9 cellular contexts compared by ENCODE assay signal in the genomic region with DNA sequence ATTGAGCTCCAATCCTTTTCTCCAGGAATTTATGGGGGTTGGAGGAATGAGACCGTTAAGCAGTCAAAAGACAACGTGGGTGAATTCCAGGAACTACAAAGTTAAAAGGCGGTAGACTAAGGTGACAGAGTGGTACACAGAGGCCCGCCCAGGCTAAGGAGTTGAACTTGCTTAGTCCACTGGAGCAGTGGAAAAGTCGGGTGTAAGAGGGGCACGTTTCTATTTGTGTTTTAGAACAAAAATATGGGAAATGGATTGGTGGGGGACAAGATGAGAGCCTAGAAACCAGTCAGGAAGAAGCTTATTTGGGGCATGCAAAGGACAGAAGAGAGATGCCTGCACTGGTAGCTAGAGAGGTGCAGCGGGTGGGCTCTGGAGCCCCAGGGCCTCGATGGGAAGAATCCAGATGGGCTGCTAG. TPM values are rescaled to one million over a fixed set of nuclear protein-coding genes. Genes with fewer than 3 reads are reported as not detected.
DNase-seq lines count a peak whose midpoint lies in the region; ATAC-seq, FAIRE-seq and TF ChIP-seq lines count a peak whose summit lies in the region.
"Had no signal": no experiment of that assay in that cellular context is flagged by ENCODE, and none has a peak within 500 bp of the region (broad histone marks: within the 10 kb centered on the region; RNA-seq: fewer than 3 reads in every experiment).

No MANE protein-coding gene starts in this region.

- DNase-seq in CD14-positive monocyte (ENCODE audit: low spot score): no peak
- peak; percentile 31 for DNase-seq in HuH-7 (ENCODE audit: low spot score)
- DNase-seq in astrocyte (ENCODE audit: low read depth): no peak
- no peak for DNase-seq in naive thymus-derived CD8-positive, alpha-beta T cell
- DNase-seq in foreskin keratinocyte: no peak
- no peak for DNase-seq in C1 segment of cervical spinal cord (lab: John Stamatoyannopoulos, UW)
- DNase-seq: stimulated activated CD4-positive, alpha-beta T cell treated with anti-CD3 and anti-CD28 coated beads, Interleukin-2, amount 100 ng/mL, for 24 hours had no signal

- H3K36me3 Mint-ChIP-seq in CD14-positive monocyte (no peaks in the 10 kb centered on the region), astrocyte (ENCODE audit: low read depth, unreplicated experiment) (no peaks in the 10 kb centered on the region)
- no peaks in the 10 kb centered on the region for H3K36me3 Mint-ChIP-seq in naive thymus-derived CD8-positive, alpha-beta T cell

- peaks cover 28% of the 10 kb centered on the region for H3K4me1 Mint-ChIP-seq in CD14-positive monocyte
- peaks cover 3% of the 10 kb centered on the region for H3K4me1 Mint-ChIP-seq in astrocyte (ENCODE audit: low read depth, unreplicated experiment)
- peaks cover 6 to 20% (median 15%) of the 10 kb centered on the region in 4 donors for H3K4me1 Mint-ChIP-seq in naive thymus-derived CD8-positive, alpha-beta T cell

- no peak for FAIRE-seq in astrocyte (lab: Jason Lieb, UNC)

- H3K4me1 ChIP-seq in astrocyte (ENCODE audit: insufficient read depth, low read length) (peaks cover 5% of the 10 kb centered on the region), foreskin keratinocyte (no peaks in the 10 kb centered on the region)

- H3K36me3 ChIP-seq in astrocyte (ENCODE audit: insufficient read depth, low read length): no peaks in the 10 kb centered on the region

- H3K9me3 Mint-ChIP-seq in CD14-positive monocyte: peaks cover 0 to 2% (median 0%) of the 10 kb centered on the region in 7 donors
- H3K9me3 Mint-ChIP-seq in astrocyte (ENCODE audit: unreplicated experiment): no peaks in the 10 kb centered on the region
- H3K9me3 Mint-ChIP-seq in naive thymus-derived CD8-positive, alpha-beta T cell: peaks cover 0 to 1% (median 0%) of the 10 kb centered on the region in 9 donors

- no peaks in the 10 kb centered on the region for H4K20me1 ChIP-seq in astrocyte (ENCODE audit: insufficient read depth, low read length)

- POLR2A ChIA-PET in naive thymus-derived CD8-positive, alpha-beta T cell (lab: Charles Lee): interaction anchor here (1.2 kb wide), 1 partner anchor 124 kb away, joined by 4 read pairs; no protein-coding TSS in a partner anchor

- H3K79me2 ChIP-seq in astrocyte (ENCODE audit: insufficient read depth, low read length): peaks cover 32% of the 10 kb centered on the region

- intact Hi-C loops in CD14-positive monocyte (cut with micrococcal nuclease): no loop called here

- no peak for ATAC-seq in naive thymus-derived CD8-positive, alpha-beta T cell
- no peak for ATAC-seq in foreskin keratinocyte
- ATAC-seq in HG03039 (IDR thresholded peaks at IDR 0.05; ENCODE audit: unreplicated experiment): no peak
- ATAC-seq in HG02840 (IDR thresholded peaks at IDR 0.05; ENCODE audit: low FRiP score, unreplicated experiment): no peak

- H2AFZ ChIP-seq in astrocyte (ENCODE audit: low read depth, low read length): peak overlapping the region; percentile 97

- H3K27ac ChIP-seq in astrocyte (ENCODE audit: low read depth, low read length) (no peak overlapping the region), foreskin keratinocyte (no peak overlapping the region)

- H3K9me3 ChIP-seq in astrocyte (ENCODE audit: insufficient read depth, low read depth, low read length): no peaks in the 10 kb centered on the region

- peak overlapping the region; percentile 83 to 90 for H3K4me3 Mint-ChIP-seq in CD14-positive monocyte
- H3K4me3 Mint-ChIP-seq in astrocyte (ENCODE audit: unreplicated experiment): peak overlapping the region; percentile 84
- peak overlapping the region; percentile 65 to 85 (median 82) for H3K4me3 Mint-ChIP-seq in naive thymus-derived CD8-positive, alpha-beta T cell

- H3K27me3 ChIP-seq in astrocyte (ENCODE audit: insufficient read depth, low read length) (no peaks in the 10 kb centered on the region), foreskin keratinocyte (no peaks in the 10 kb centered on the region)

- H3K9ac ChIP-seq in astrocyte (ENCODE audit: low read length): no peak overlapping the region

- H3K27ac Mint-ChIP-seq in CD14-positive monocyte: peak overlapping the region in 1 of 7 donors; percentile 5
- no peak overlapping the region for H3K27ac Mint-ChIP-seq in astrocyte (ENCODE audit: unreplicated experiment)
- H3K27ac Mint-ChIP-seq in naive thymus-derived CD8-positive, alpha-beta T cell: peak overlapping the region in 2 of 10 donors; percentile 17 to 57

- peaks cover 2 to 9% (median 6%) of the 10 kb centered on the region in 3 donors for H3K27me3 Mint-ChIP-seq in CD14-positive monocyte (ENCODE audit: low read depth in 3 of 3)
- H3K27me3 Mint-ChIP-seq in astrocyte (ENCODE audit: low read depth, unreplicated experiment): peaks cover 8% of the 10 kb centered on the region
- H3K27me3 Mint-ChIP-seq in naive thymus-derived CD8-positive, alpha-beta T cell: peaks cover 0 to 12% (median 4%) of the 10 kb centered on the region in 5 donors

- TF ChIP-seq CTCF in CD14-positive monocyte (IDR thresholded peaks at IDR 0.05): no peak
- no peak for TF ChIP-seq CTCF in astrocyte (IDR thresholded peaks at IDR 0.05; ENCODE audit: insufficient read depth, low read depth, low read length)
- TF ChIP-seq CTCF in foreskin keratinocyte (conservative IDR thresholded peaks at IDR 0.05): no peak

- peak overlapping the region; percentile 86 for H3K4me3 ChIP-seq in astrocyte (ENCODE audit: insufficient read depth, low read depth, low read length)

- H3K4me2 ChIP-seq in astrocyte (ENCODE audit: low read length): peak overlapping the region; percentile 98

RNA-seq across cellular contexts. Expression of a gene that starts 1.2 kb away (rescaled TPM):
- 1 to 10 TPM in 1 of 2 donors, under 1 TPM in 1; 0.76 to 1.3 TPM for polyA plus RNA-seq in CD14-positive monocyte
- 2.5 and 4.0 TPM in 2 replicates for total RNA-seq in astrocyte
- total RNA-seq in naive thymus-derived CD8-positive, alpha-beta T cell: 1 to 10 TPM; 8.2 to 8.7 TPM
- polyA plus RNA-seq in naive thymus-derived CD8-positive, alpha-beta T cell: 1 to 10 TPM; 3.6 to 4.2 (median 4.1) TPM
- 6.8 and 8.4 TPM in 2 replicates for total RNA-seq in foreskin keratinocyte
- polyA plus RNA-seq in foreskin keratinocyte: 2.2 and 2.7 TPM in 2 replicates
